Comparison of ENCODE assay signal across 1 cellular context in genomic region chr19:38816131-38816750, GRCh38.
TF ChIP-seq lines count a peak whose summit lies in the region.

No MANE protein-coding gene starts in this region.

TF ChIP-seq in SK-N-SH treated with all-trans-retinoic acid at 6 μM for 48 hours, 23 proteins besides CTCF, POLR2A, EP300 and RAD21 (continued from another document):
- TF ChIP-seq, protein P1, sequence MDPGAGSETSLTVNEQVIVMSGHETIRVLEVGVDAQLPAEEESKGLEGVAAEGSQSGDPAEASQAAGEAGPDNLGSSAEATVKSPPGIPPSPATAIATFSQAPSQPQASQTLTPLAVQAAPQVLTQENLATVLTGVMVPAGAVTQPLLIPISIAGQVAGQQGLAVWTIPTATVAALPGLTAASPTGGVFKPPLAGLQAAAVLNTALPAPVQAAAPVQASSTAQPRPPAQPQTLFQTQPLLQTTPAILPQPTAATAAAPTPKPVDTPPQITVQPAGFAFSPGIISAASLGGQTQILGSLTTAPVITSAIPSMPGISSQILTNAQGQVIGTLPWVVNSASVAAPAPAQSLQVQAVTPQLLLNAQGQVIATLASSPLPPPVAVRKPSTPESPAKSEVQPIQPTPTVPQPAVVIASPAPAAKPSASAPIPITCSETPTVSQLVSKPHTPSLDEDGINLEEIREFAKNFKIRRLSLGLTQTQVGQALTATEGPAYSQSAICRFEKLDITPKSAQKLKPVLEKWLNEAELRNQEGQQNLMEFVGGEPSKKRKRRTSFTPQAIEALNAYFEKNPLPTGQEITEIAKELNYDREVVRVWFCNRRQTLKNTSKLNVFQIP (CRISPR knock-in tag; IDR thresholded peaks at IDR 0.05; ENCODE audit: borderline replicate concordance, low read depth): no peak
- TF ChIP-seq PATZ1 (CRISPR knock-in tag; IDR thresholded peaks at IDR 0.05; ENCODE audit: borderline replicate concordance): no peak
- TF ChIP-seq ZC3H10 (CRISPR knock-in tag; IDR thresholded peaks at IDR 0.05): no peak
- no peak for TF ChIP-seq TCF4 (CRISPR knock-in tag; IDR thresholded peaks at IDR 0.05; ENCODE audit: borderline replicate concordance)
- no peak for TF ChIP-seq ZFP3 (CRISPR knock-in tag; IDR thresholded peaks at IDR 0.05)
- no peak for TF ChIP-seq PPARA (CRISPR knock-in tag; IDR thresholded peaks at IDR 0.05; ENCODE audit: borderline replicate concordance)
- TF ChIP-seq RARB (CRISPR knock-in tag; IDR thresholded peaks at IDR 0.05): no peak
- TF ChIP-seq ZNF70 (CRISPR knock-in tag; IDR thresholded peaks at IDR 0.05): no peak
- TF ChIP-seq ZFP30 (CRISPR knock-in tag; IDR thresholded peaks at IDR 0.05): no peak
- no peak for TF ChIP-seq ZNF8 (CRISPR knock-in tag; IDR thresholded peaks at IDR 0.05)
- TF ChIP-seq OSR1 (CRISPR knock-in tag; IDR thresholded peaks at IDR 0.05): no peak
- no peak for TF ChIP-seq ISL1 (CRISPR knock-in tag; IDR thresholded peaks at IDR 0.05)
- no peak for TF ChIP-seq ESRRG (CRISPR knock-in tag; IDR thresholded peaks at IDR 0.05)
- TF ChIP-seq ZNF565 (CRISPR knock-in tag; conservative IDR thresholded peaks at IDR 0.05; ENCODE audit: low read depth): no peak
- no peak for TF ChIP-seq GLIS3 (CRISPR knock-in tag; IDR thresholded peaks at IDR 0.05)
- no peak for TF ChIP-seq CREB5 (CRISPR knock-in tag; IDR thresholded peaks at IDR 0.05; ENCODE audit: low read depth)
- no peak for TF ChIP-seq CSDC2 (CRISPR knock-in tag; IDR thresholded peaks at IDR 0.05)
- TF ChIP-seq TSHZ2 (CRISPR knock-in tag; IDR thresholded peaks at IDR 0.05): no peak
